21 cellular contexts compared by ENCODE assay signal in the genomic region with DNA sequence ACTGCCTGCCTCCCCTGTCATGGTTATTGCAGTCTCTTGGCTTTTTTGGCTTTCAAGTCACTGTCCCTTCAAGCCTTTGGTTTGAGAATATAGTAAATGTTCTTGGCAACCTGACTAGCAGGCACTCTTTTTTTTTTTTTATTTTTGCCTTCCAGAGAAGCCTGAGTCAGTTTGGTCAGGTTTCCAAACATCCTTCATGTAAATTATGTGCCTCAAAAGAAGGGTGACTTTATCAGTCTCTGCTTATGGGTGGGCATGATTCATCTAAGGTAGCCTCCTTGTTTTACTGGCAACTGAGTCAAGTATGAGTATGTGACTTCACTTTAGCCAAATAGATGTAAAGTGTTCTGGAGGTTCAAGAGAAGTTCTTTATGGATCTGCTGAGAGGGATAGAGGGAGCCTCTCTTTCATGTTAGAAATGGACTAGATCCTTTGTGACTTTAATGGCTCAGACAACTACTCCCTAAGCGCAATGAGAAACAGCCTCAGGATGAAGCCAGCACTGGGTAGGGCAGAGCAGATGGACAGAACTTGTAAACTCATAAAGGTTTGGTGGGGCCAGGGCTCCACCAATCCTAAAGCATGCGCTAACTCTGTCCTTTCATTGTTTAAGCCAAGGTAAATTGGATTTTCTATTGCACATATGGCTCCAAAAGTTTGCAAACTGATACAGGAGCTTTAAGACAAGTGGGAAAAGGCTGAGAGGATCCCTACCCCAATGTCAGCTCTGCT.
"Had no signal": no experiment of that assay in that cellular context is flagged by ENCODE, and none has a peak within 500 bp of the region (broad histone marks: within the 10 kb centered on the region; RNA-seq: fewer than 3 reads in every experiment).

No MANE protein-coding gene starts in this region.

- ATAC-seq: activated T-cell treated with anti-CD3 and anti-CD28 coated beads, Interleukin-2, amount 50 U/mL, for 4 hours; foreskin keratinocyte; left lobe of liver; lower lobe of right lung; naive thymus-derived CD8-positive, alpha-beta T cell; psoas muscle; stimulated activated naive CD8-positive, alpha-beta T cell treated with anti-CD3 and anti-CD28 coated beads, Interleukin-15, Interleukin-2, amounts not matched to agents 100 U/mL and 50 U/mL, for 24 hours; WTC11 had no signal

- FAIRE-seq: kidney had no signal

- DNase-seq: activated CD4-positive, alpha-beta T cell treated with anti-CD3 and anti-CD28 coated beads, Interleukin-2, amount 50 U/mL, for 4 hours; activated CD8-positive, alpha-beta memory T cell treated with anti-CD3 and anti-CD28 coated beads for 24 hours; activated CD8-positive, alpha-beta memory T cell treated with anti-CD3 and anti-CD28 coated beads, Interleukin-2, amount 50 U/mL, for 48 hours; activated naive CD4-positive, alpha-beta T cell; activated T-cell treated with anti-CD3 and anti-CD28 coated beads, Interleukin-2, amount 50 U/mL, for 4 hours; adrenal gland; cerebellar nuclear complex; foreskin keratinocyte; kidney; lower lobe of right lung; naive thymus-derived CD8-positive, alpha-beta T cell; psoas muscle; stimulated activated CD4-positive, alpha-beta T cell treated with anti-CD3 and anti-CD28 coated beads, Interleukin-4, amount 100 ng/mL, for 24 hours; stimulated activated naive CD8-positive, alpha-beta T cell treated with anti-CD3 and anti-CD28 coated beads, Interleukin-15, Interleukin-2, amounts not matched to agents 100 U/mL and 50 U/mL, for 24 hours; T-helper 9 cell; upper lobe of left lung had no signal

- H3K4me3 ChIP-seq: adrenal gland, coronary artery, lower lobe of right lung, neural progenitor cell, psoas muscle, right atrium auricular region, upper lobe of left lung had no signal
